Comparison of ENCODE assay signal across 34 cellular contexts in genomic region chr11:112529071-112529470, GRCh38.
"Had no signal": no experiment of that assay in that cellular context is flagged by ENCODE, and none has a peak within 500 bp of the region (broad histone marks: within the 10 kb centered on the region; RNA-seq: fewer than 3 reads in every experiment).

No MANE protein-coding gene starts in this region.

- DNase-seq: Karpas-422, Kasumi-1, MG63, MM.1S, MV-4-11, NCI-H1048, NCI-H1092, NCI-H1092 treated with DMSO at 0.1 percent for 48 hours, NCI-H1105, NCI-H1105 treated with DMSO at 0.1 percent for 48 hours, NCI-H1417, NCI-H1417 treated with DMSO at 0.1 percent for 48 hours, NCI-H1436, NCI-H1436 treated with DMSO at 0.1 percent for 48 hours, NCI-H146, NCI-H1694, NCI-H1694 treated with DMSO at 0.1 percent for 48 hours, NCI-H187, NCI-H187 treated with DMSO at 0.1 percent for 48 hours, NCI-H1930, NCI-H2029, NCI-H2029 treated with DMSO at 0.1 percent for 48 hours, NCI-H2081, NCI-H2081 treated with DMSO at 0.1 percent for 48 hours, NCI-H2107, NCI-H2171, NCI-H2171 treated with DMSO at 0.1 percent for 48 hours, NCI-H2227 treated with DMSO at 0.1 percent for 48 hours, NCI-H226, NCI-H345, NCI-H446, NCI-H446 treated with DMSO at 0.1 percent for 48 hours, NCI-H510A, NCI-H510A treated with DMSO at 0.1 percent for 48 hours had no signal

- H3K9me3 ChIP-seq: MG63 had no signal

- H3K4me3 ChIP-seq: MG63 had no signal

- H3K36me3 ChIP-seq: MG63 had no signal

- H3K27me3 ChIP-seq: MG63 had no signal
